8 cellular contexts compared by ENCODE assay signal in genomic region chr11:128830836-128831780, GRCh38. TPM values are rescaled to one million over a fixed set of nuclear protein-coding genes. Genes with fewer than 3 reads are reported as not detected.
A peak's percentile ranks its signal among the peaks of the same experiment; 100 is the strongest.
DNase-seq lines count a peak whose midpoint lies in the region; ATAC-seq and TF ChIP-seq lines count a peak whose summit lies in the region.

No MANE protein-coding gene starts in this region.

- H3K4me3 Mint-ChIP-seq in T-helper 17 cell = peak overlapping the region; percentile 64

- in situ Hi-C loops in gastrocnemius medialis (cut with MboI; ENCODE audit: low sequenced_read_pairs in 4 of 4) = loop anchor here (5.0 to 25.0 kb wide), 6 partner anchors 194 to 794 kb away; no protein-coding TSS in a partner anchor

- TF ChIP-seq POLR2A in gastrocnemius medialis (IDR thresholded peaks at IDR 0.05) = no peak

- DNase-seq in NCI-H2171 treated with DMSO at 0.1 percent for 48 hours (lab: John Stamatoyannopoulos, UW) (peak; percentile 41), NCI-H2171 (lab: John Stamatoyannopoulos, UW) (no peak), NCI-H128 (lab: John Stamatoyannopoulos, UW; ENCODE audit: unreplicated experiment) (peak; percentile 32), T-helper 17 cell (peak; percentile 74 to 86 (median 74)), amniotic stem cell (lab: John Stamatoyannopoulos, UW) (peak; percentile 20), right cardiac atrium (peak; percentile 76 to 91 (median 90)), gastrocnemius medialis (peak; percentile 53 to 58)

- peaks cover 5% of the 10 kb centered on the region for H3K4me1 ChIP-seq in right cardiac atrium (ENCODE audit: control insufficient read depth, insufficient read depth, low read length)
- H3K4me1 ChIP-seq in gastrocnemius medialis = peaks cover 3 to 5% of the 10 kb centered on the region in 2 donors

- H3K4me3 ChIP-seq in right cardiac atrium (ENCODE audit: low read length) = no peak overlapping the region
- H3K4me3 ChIP-seq in gastrocnemius medialis = peak overlapping the region in 3 of 4 donors; percentile 19 to 34 (median 26)

- intact Hi-C loops in right cardiac atrium (cut with DNase I) (loop anchor here in 3 of 4 donors (5.0 to 10.0 kb wide), 5 partner anchors 196 to 799 kb away; no protein-coding TSS in a partner anchor), gastrocnemius medialis (cut with DNase I; ENCODE audit: low total_unique reads) (loop anchor here (1.0 to 10.0 kb wide), 5 partner anchors 136 to 674 kb away; partner anchors contain the start of gene FLI1)

- TF ChIP-seq CTCF in gastrocnemius medialis (IDR thresholded peaks at IDR 0.05 in 4 of 5, conservative IDR thresholded peaks at IDR 0.05 in 1 of 5) = peak; percentile 40 to 89 (median 82)

- H3K27ac ChIP-seq in right cardiac atrium (ENCODE audit: low read length) = no peak overlapping the region
- H3K27ac ChIP-seq in gastrocnemius medialis = no peak overlapping the region

- H3K4me1 Mint-ChIP-seq in T-helper 17 cell = peaks cover 23% of the 10 kb centered on the region

- H3K27me3 Mint-ChIP-seq in T-helper 17 cell = no peaks in the 10 kb centered on the region

- H3K9me3 ChIP-seq in T-helper 17 cell (ENCODE audit: control insufficient read depth, low read length, poor library complexity, severe bottlenecking) (no peaks in the 10 kb centered on the region), right cardiac atrium (ENCODE audit: control insufficient read depth, low read length) (no peaks in the 10 kb centered on the region), gastrocnemius medialis (no peaks in the 10 kb centered on the region)

- WGBS in right cardiac atrium = 26% methylated on average over 13 of the region's 13 CpGs

- H3K27me3 ChIP-seq in right cardiac atrium (ENCODE audit: control insufficient read depth, insufficient read depth) = no peaks in the 10 kb centered on the region
- peaks cover 0 to 3% (median 0%) of the 10 kb centered on the region in 3 donors for H3K27me3 ChIP-seq in gastrocnemius medialis

- H3K27ac Mint-ChIP-seq in T-helper 17 cell = peak overlapping the region; percentile 99

- ATAC-seq in HG02763 (IDR thresholded peaks at IDR 0.05; ENCODE audit: unreplicated experiment) (peak; percentile 79), T-helper 17 cell (peak; percentile 73), right cardiac atrium (peak; percentile 70 to 77), gastrocnemius medialis (peak; percentile 79 to 89)

- peaks cover 2% of the 10 kb centered on the region for H3K36me3 Mint-ChIP-seq in T-helper 17 cell (ENCODE audit: low read depth)

- no peaks in the 10 kb centered on the region for H3K36me3 ChIP-seq in gastrocnemius medialis

RNA-seq across cellular contexts. Expression of gene KCNJ1, which starts 36.0 kb away (rescaled TPM):
- total RNA-seq in T-helper 17 cell = under 1 TPM; 0.22 to 0.70 TPM
- total RNA-seq in right cardiac atrium = under 1 TPM in 1 of 4 donors, not detected in 3; 0.17 TPM
- 0.09 TPM for polyA plus RNA-seq in right cardiac atrium
- 1 to 10 TPM in 1 of 4 donors, not detected in 3; 3.1 TPM for total RNA-seq in gastrocnemius medialis
